28 cellular contexts compared by ENCODE assay signal in genomic region chr12:17527021-17527420, GRCh38.
"Had no signal": no experiment of that assay in that cellular context is flagged by ENCODE, and none has a peak within 500 bp of the region (broad histone marks: within the 10 kb centered on the region; RNA-seq: fewer than 3 reads in every experiment).

No MANE protein-coding gene starts in this region.

- H3K9me3 ChIP-seq: colonic mucosa, gastroesophageal sphincter, heart right ventricle had no signal

- H3K36me3 Mint-ChIP-seq: activated naive CD8-positive, alpha-beta T cell had no signal

- H3K36me3 ChIP-seq: brain microvascular endothelial cell, colonic mucosa, esophagus squamous epithelium, gastroesophageal sphincter, heart right ventricle, WERI-Rb-1 had no signal

- H3K4me3 Mint-ChIP-seq: activated B cell treated with CpG ODN at 0.5 μM for 24 hours; activated CD8-positive, alpha-beta T cell treated with anti-CD3 and anti-CD28 coated beads for 36 hours; activated naive CD8-positive, alpha-beta T cell; activated T-cell treated with anti-CD3 and anti-CD28 coated beads, Interleukin-2, amount 50 U/mL, for 4 hours; activated T-helper 17 cell treated with anti-CD3 and anti-CD28 coated beads, Interleukin-2, amount 50 U/mL, for 72 hours; T-helper 17 cell; T-helper 2 cell treated with Interferon-gamma antibody and Interleukin-4, amounts not matched to agents 5 μg/mL and 100 μg/mL, for 36 hours had no signal

- H3K27me3 Mint-ChIP-seq: activated B cell treated with CpG ODN at 0.5 μM for 24 hours; activated CD8-positive, alpha-beta T cell treated with anti-CD3 and anti-CD28 coated beads for 36 hours; activated naive CD8-positive, alpha-beta T cell; activated T-helper 17 cell treated with anti-CD3 and anti-CD28 coated beads, Interleukin-2, amount 50 U/mL, for 72 hours; T-helper 17 cell had no signal

- H3K4me1 Mint-ChIP-seq: activated B cell treated with CpG ODN at 0.5 μM for 24 hours; activated T-helper 17 cell treated with anti-CD3 and anti-CD28 coated beads, Interleukin-2, amount 50 U/mL, for 72 hours; T-helper 17 cell had no signal

- H3K4me3 ChIP-seq: colonic mucosa, esophagus squamous epithelium, gastroesophageal sphincter, heart right ventricle had no signal

- DNase-seq: activated B cell treated with CpG ODN at 0.5 μM for 24 hours; activated CD4-positive, alpha-beta T cell treated with anti-CD3 and anti-CD28 coated beads for 48 hours; activated CD4-positive, alpha-beta T cell treated with anti-CD3 and anti-CD28 coated beads, Interleukin-2, amount 50 U/mL, for 1 hour; activated CD4-positive, alpha-beta T cell treated with anti-CD3 and anti-CD28 coated beads, Interleukin-2, amount 50 U/mL, for 48 hours; activated CD8-positive, alpha-beta memory T cell treated with anti-CD3 and anti-CD28 coated beads for 24 hours; activated CD8-positive, alpha-beta T cell treated with anti-CD3 and anti-CD28 coated beads for 36 hours; activated effector memory CD4-positive, alpha-beta T cell treated with Interleukin-2 at 50 U/mL for 16 hours; activated gamma-delta T cell treated with Interleukin-2 at 50 U/mL for 16 hours; activated naive CD4-positive, alpha-beta T cell treated with anti-CD3 and anti-CD28 coated beads, Interleukin-2, amount 50 U/mL, for 16 hours; activated naive CD4-positive, alpha-beta T cell treated with Interleukin-2 at 50 U/mL for 16 hours; activated T-cell treated with anti-CD3 and anti-CD28 coated beads, Interleukin-2, amount 50 U/mL, for 4 hours; amniotic stem cell; anterior cingulate cortex; brain microvascular endothelial cell; colonic mucosa; effector CD8-positive, alpha-beta T cell; esophagus squamous epithelium; foreskin melanocyte; heart right ventricle; T-helper 1 cell; T-helper 17 cell; T1000; WERI-Rb-1 had no signal

- H3K4me1 ChIP-seq: colonic mucosa, esophagus squamous epithelium, gastroesophageal sphincter, heart right ventricle had no signal

- ATAC-seq: activated CD4-positive, CD25-positive, alpha-beta regulatory T cell treated with anti-CD3 and anti-CD28 coated beads, Interleukin-2, amount 50 U/mL, for 24 hours; activated CD8-positive, alpha-beta T cell treated with anti-CD3 and anti-CD28 coated beads for 36 hours; activated T-cell treated with anti-CD3 and anti-CD28 coated beads, Interleukin-2, amount 50 U/mL, for 4 hours; activated T-helper 17 cell treated with anti-CD3 and anti-CD28 coated beads, Interleukin-2, amount 50 U/mL, for 72 hours; gastroesophageal sphincter; heart right ventricle; T-helper 17 cell had no signal

- H3K27ac ChIP-seq: brain microvascular endothelial cell, colonic mucosa, esophagus squamous epithelium, gastroesophageal sphincter, heart right ventricle, WERI-Rb-1 had no signal

- H3K27me3 ChIP-seq: brain microvascular endothelial cell, colonic mucosa, esophagus squamous epithelium, gastroesophageal sphincter, heart right ventricle had no signal

- H3K9me3 Mint-ChIP-seq: activated B cell treated with CpG ODN at 0.5 μM for 24 hours had no signal

- H3K27ac Mint-ChIP-seq: activated B cell treated with CpG ODN at 0.5 μM for 24 hours; activated CD8-positive, alpha-beta T cell treated with anti-CD3 and anti-CD28 coated beads for 36 hours; activated naive CD8-positive, alpha-beta T cell; activated T-helper 17 cell treated with anti-CD3 and anti-CD28 coated beads, Interleukin-2, amount 50 U/mL, for 72 hours; T-helper 17 cell; T-helper 2 cell treated with Interferon-gamma antibody and Interleukin-4, amounts not matched to agents 5 μg/mL and 100 μg/mL, for 36 hours had no signal
